In genomic region chr10:72009062-72009429, GRCh38 we compare ENCODE assay signal across 11 cellular contexts. TPM values are rescaled to one million over a fixed set of nuclear protein-coding genes. Genes with fewer than 3 reads are reported as not detected.
DNase-seq lines count a peak whose midpoint lies in the region; ATAC-seq, FAIRE-seq and TF ChIP-seq lines count a peak whose summit lies in the region.
"Had no signal": no experiment of that assay in that cellular context is flagged by ENCODE, and none has a peak within 500 bp of the region (broad histone marks: within the 10 kb centered on the region; RNA-seq: fewer than 3 reads in every experiment).

No MANE protein-coding gene starts in this region.

- H3K4me3 Mint-ChIP-seq in astrocyte (ENCODE audit: unreplicated experiment) = no peak overlapping the region

- H3K27me3 ChIP-seq in astrocyte (ENCODE audit: insufficient read depth, low read length) = no peaks in the 10 kb centered on the region
- H3K27me3 ChIP-seq in skeletal muscle tissue (ENCODE audit: control insufficient read depth in 3 of 3, insufficient read depth in 3 of 3, low read length in 3 of 3) = no peaks in the 10 kb centered on the region

- peaks cover 29% of the 10 kb centered on the region for H3K36me3 Mint-ChIP-seq in astrocyte (ENCODE audit: low read depth, unreplicated experiment)

- peak overlapping the region; percentile 91 for H3K27ac Mint-ChIP-seq in astrocyte (ENCODE audit: unreplicated experiment)

- peaks cover 19% of the 10 kb centered on the region for H3K4me1 Mint-ChIP-seq in astrocyte (ENCODE audit: low read depth, unreplicated experiment)

- no peaks in the 10 kb centered on the region for H4K20me1 ChIP-seq in astrocyte (ENCODE audit: insufficient read depth, low read length)

- H2AFZ ChIP-seq in astrocyte (ENCODE audit: low read depth, low read length) = peak overlapping the region; percentile 54

- H3K9me3 Mint-ChIP-seq in astrocyte (ENCODE audit: unreplicated experiment) = no peaks in the 10 kb centered on the region

- H3K4me3 ChIP-seq in astrocyte (ENCODE audit: insufficient read depth, low read depth, low read length) (no peak overlapping the region), kidney (ENCODE audit: low read length in 2 of 2) (no peak overlapping the region), skeletal muscle tissue (ENCODE audit: low read length in 3 of 3) (no peak overlapping the region)

- peak overlapping the region; percentile 50 for H3K4me2 ChIP-seq in astrocyte (ENCODE audit: low read length)

- peaks cover 29% of the 10 kb centered on the region for H3K79me2 ChIP-seq in astrocyte (ENCODE audit: insufficient read depth, low read length)

- TF ChIP-seq CTCF in astrocyte (IDR thresholded peaks at IDR 0.05; ENCODE audit: insufficient read depth, low read depth, low read length) = no peak
- no peak for TF ChIP-seq CTCF in kidney (IDR thresholded peaks at IDR 0.05; ENCODE audit: borderline replicate concordance, extremely low read depth, insufficient read depth)

- DNase-seq in ELR (ENCODE audit: low read depth) (peak; percentile 85), astrocyte (ENCODE audit: low read depth) (no peak), kidney (no peak), NCI-H524 treated with DMSO at 0.1 percent for 48 hours (lab: John Stamatoyannopoulos, UW) (no peak)
- no peak for DNase-seq in stimulated activated naive CD4-positive, alpha-beta T cell (lab: John Stamatoyannopoulos, UW)
- DNase-seq: AML-193, NCI-H1436 had no signal

- FAIRE-seq in astrocyte (lab: Jason Lieb, UNC) (no peak), kidney (lab: Jason Lieb, UNC) (no peak)

- H3K36me3 ChIP-seq in astrocyte (ENCODE audit: insufficient read depth, low read length) = no peaks in the 10 kb centered on the region
- H3K36me3 ChIP-seq in kidney (ENCODE audit: control insufficient read depth in 1 of 2, insufficient read depth in 2 of 2, low read length in 2 of 2) = peaks cover 2 to 13% of the 10 kb centered on the region in 2 donors
- H3K36me3 ChIP-seq in skeletal muscle tissue (ENCODE audit: control insufficient read depth in 3 of 3, insufficient read depth in 3 of 3, low read length in 3 of 3) = peaks cover 12 to 23% (median 12%) of the 10 kb centered on the region in 3 donors

- ATAC-seq in GM21447 (IDR thresholded peaks at IDR 0.05; ENCODE audit: unreplicated experiment) (no peak), HG03457 (IDR thresholded peaks at IDR 0.05; ENCODE audit: unreplicated experiment) (no peak)

- intact Hi-C loops in kidney (cut with DNase I) = no loop called here

- H3K9me3 ChIP-seq in astrocyte (ENCODE audit: insufficient read depth, low read depth, low read length) = no peaks in the 10 kb centered on the region
- H3K9me3 ChIP-seq in kidney (ENCODE audit: control insufficient read depth in 1 of 2, low read length in 2 of 2) = no peaks in the 10 kb centered on the region
- H3K9me3 ChIP-seq in skeletal muscle tissue (ENCODE audit: control insufficient read depth in 3 of 3, low read length in 3 of 3) = no peaks in the 10 kb centered on the region

- H3K9ac ChIP-seq in astrocyte (ENCODE audit: low read length) (peak overlapping the region; percentile 54), kidney (ENCODE audit: low read length in 2 of 2) (peak overlapping the region in 1 of 2 donors; percentile 42), skeletal muscle tissue (ENCODE audit: low read depth in 1 of 3, low read length in 3 of 3) (peak overlapping the region; percentile 45 to 57 (median 57))

- H3K27me3 Mint-ChIP-seq in astrocyte (ENCODE audit: low read depth, unreplicated experiment) = no peaks in the 10 kb centered on the region

- H3K27ac ChIP-seq in astrocyte (ENCODE audit: low read depth, low read length) (peak overlapping the region; percentile 76), kidney (ENCODE audit: low read depth in 2 of 2, low read length in 2 of 2) (peak overlapping the region; percentile 71 to 86), skeletal muscle tissue (ENCODE audit: low read depth, low read length) (peak overlapping the region; percentile 91)
- H3K27ac ChIP-seq: HL-60 had no signal

- H3K4me1 ChIP-seq in astrocyte (ENCODE audit: insufficient read depth, low read length) = peaks cover 22% of the 10 kb centered on the region
- peaks cover 13 to 20% of the 10 kb centered on the region in 2 donors for H3K4me1 ChIP-seq in kidney (ENCODE audit: control insufficient read depth in 1 of 2, insufficient read depth in 1 of 2, low read depth in 1 of 2, low read length in 2 of 2)
- peaks cover 41 to 59% (median 55%) of the 10 kb centered on the region in 3 donors for H3K4me1 ChIP-seq in skeletal muscle tissue (ENCODE audit: control insufficient read depth in 3 of 3, insufficient read depth in 3 of 3, low read length in 3 of 3)

RNA-seq across cellular contexts. Expression of gene CHST3, which starts 44.9 kb away (rescaled TPM):
- total RNA-seq in astrocyte = 42.9 and 43.5 TPM in 2 replicates
- 31.5 TPM for total RNA-seq in kidney
- polyA plus RNA-seq in kidney (ENCODE audit: insufficient read depth, low read depth, low replicate concordance) = 9.1 TPM
- total RNA-seq in skeletal muscle tissue = 15.7 TPM
